ENCODE assay signal across 21 cellular contexts in genomic region chr7:25521236-25521635, GRCh38.
"Had no signal": no experiment of that assay in that cellular context is flagged by ENCODE, and none has a peak within 500 bp of the region (broad histone marks: within the 10 kb centered on the region; RNA-seq: fewer than 3 reads in every experiment).

No MANE protein-coding gene starts in this region.

- H3K4me1 ChIP-seq: left ventricle myocardium inferior, prostate gland, tibial nerve had no signal

- H3K4me3 ChIP-seq: left ventricle myocardium inferior, prostate gland, tibial nerve had no signal

- DNase-seq: activated CD4-positive, alpha-beta memory T cell treated with anti-CD3 and anti-CD28 coated beads, Interleukin-2, amount 10 ng/mL, durations not matched to agents 7 days and 5 days; activated CD4-positive, alpha-beta T cell treated with anti-CD3 and anti-CD28 coated beads for 48 hours; activated CD4-positive, CD25-positive, alpha-beta regulatory T cell; activated naive CD4-positive, alpha-beta T cell treated with Interleukin-2 at 50 U/mL for 16 hours; activated naive CD8-positive, alpha-beta T cell treated with anti-CD3 and anti-CD28 coated beads, Interleukin-2, amount 50 U/mL, for 24 hours; activated T-cell treated with anti-CD3 and anti-CD28 coated beads, Interleukin-2, amount 50 U/mL, for 1 hour; anterior cingulate cortex; central memory CD4-positive, alpha-beta T cell; erythroblast; foreskin melanocyte; glutamatergic neuron; hypothalamus; kidney glomerular epithelial cell; left ventricle myocardium inferior; mammary epithelial cell; right cardiac atrium; stimulated activated naive CD8-positive, alpha-beta T cell treated with anti-CD3 and anti-CD28 coated beads, Interleukin-15, Interleukin-2, amounts not matched to agents 100 U/mL and 50 U/mL, for 24 hours; substantia nigra had no signal

- H3K36me3 ChIP-seq: left ventricle myocardium inferior, prostate gland, tibial nerve had no signal

- H3K9me3 ChIP-seq: left ventricle myocardium inferior, prostate gland, tibial nerve had no signal

- H3K27ac ChIP-seq: left ventricle myocardium inferior, prostate gland, tibial nerve had no signal

- H3K27me3 ChIP-seq: tibial nerve had no signal

- ATAC-seq: activated naive CD8-positive, alpha-beta T cell treated with anti-CD3 and anti-CD28 coated beads, Interleukin-2, amount 50 U/mL, for 24 hours; activated T-helper 17 cell treated with anti-CD3 and anti-CD28 coated beads, Interleukin-2, amount 50 U/mL, for 72 hours; right cardiac atrium; stimulated activated naive CD8-positive, alpha-beta T cell treated with anti-CD3 and anti-CD28 coated beads, Interleukin-15, Interleukin-2, amounts not matched to agents 100 U/mL and 50 U/mL, for 24 hours had no signal
